Comparison of ENCODE assay signal across 8 cellular contexts in genomic region chr4:170089274-170089742, GRCh38. TPM values are rescaled to one million over a fixed set of nuclear protein-coding genes. Genes with fewer than 3 reads are reported as not detected.
DNase-seq lines count a peak whose midpoint lies in the region; ATAC-seq and TF ChIP-seq lines count a peak whose summit lies in the region.

No MANE protein-coding gene starts in this region.

- no peaks in the 10 kb centered on the region for H3K36me3 Mint-ChIP-seq in effector memory CD8-positive, alpha-beta T cell (ENCODE audit: insufficient read depth)

- H3K4me3 Mint-ChIP-seq in effector memory CD8-positive, alpha-beta T cell, result peak overlapping the region in 1 of 2 donors; percentile 45

- H3K27me3 Mint-ChIP-seq in effector memory CD8-positive, alpha-beta T cell, result peaks cover 23 to 41% of the 10 kb centered on the region in 2 donors

- H4K20me1 ChIP-seq in hepatocyte (ENCODE audit: insufficient read depth, poor library complexity, severe bottlenecking), result no peaks in the 10 kb centered on the region

- no peaks in the 10 kb centered on the region for H3K9me3 ChIP-seq in hepatocyte (ENCODE audit: low read depth)

- ATAC-seq in GM19455 (IDR thresholded peaks at IDR 0.05; ENCODE audit: unreplicated experiment), result peak; percentile 10
- ATAC-seq in effector memory CD8-positive, alpha-beta T cell (replicated peaks), result no peak

- H3K27me3 ChIP-seq in hepatocyte (no peaks in the 10 kb centered on the region), rectal smooth muscle tissue (ENCODE audit: control insufficient read depth, insufficient read depth, low read length) (no peaks in the 10 kb centered on the region)

- H3K36me3 ChIP-seq in hepatocyte (replicated peaks; ENCODE audit: insufficient read depth, low read depth) (no peaks in the 10 kb centered on the region), rectal smooth muscle tissue (ENCODE audit: control insufficient read depth, insufficient read depth, low read length) (no peaks in the 10 kb centered on the region)

- peak; percentile 35 for DNase-seq in AG20443 (ENCODE audit: low spot score)
- DNase-seq in NCI-H146 (lab: John Stamatoyannopoulos, UW), result peak; percentile 57
- peak; percentile 36 for DNase-seq in amniotic epithelial cell (ENCODE audit: low read depth)
- DNase-seq in hepatocyte (ENCODE audit: low spot score), result peak; percentile 64
- no peak for DNase-seq in A172 (ENCODE audit: low spot score)
- no peak for DNase-seq in effector memory CD8-positive, alpha-beta T cell

- peak overlapping the region; percentile 98 for H2AFZ ChIP-seq in hepatocyte

- TF ChIP-seq CTCF in hepatocyte (IDR thresholded peaks at IDR 0.05; ENCODE audit: poor library complexity), result no peak

- peaks cover 4% of the 10 kb centered on the region for H3K9me2 ChIP-seq in hepatocyte (replicated peaks; ENCODE audit: insufficient read depth)

- no peaks in the 10 kb centered on the region for H3K9me3 Mint-ChIP-seq in effector memory CD8-positive, alpha-beta T cell

- WGBS in hepatocyte (ENCODE audit: low lambda C conversion rate, missing lambda C conversion rate), result 2% methylated on average over 19 of the region's 21 CpGs

- H3K79me2 ChIP-seq in hepatocyte, result peaks cover 11% of the 10 kb centered on the region

- H3K27ac ChIP-seq in hepatocyte (peak overlapping the region; percentile 82), rectal smooth muscle tissue (ENCODE audit: low read depth, low read length) (peak overlapping the region; percentile 43)

- no peak overlapping the region for H3K27ac Mint-ChIP-seq in effector memory CD8-positive, alpha-beta T cell

- peak overlapping the region; percentile 21 for H3K9ac ChIP-seq in rectal smooth muscle tissue (ENCODE audit: low read length)

- H3K4me3 ChIP-seq in hepatocyte (peak overlapping the region; percentile 93), rectal smooth muscle tissue (ENCODE audit: low read length) (peak overlapping the region; percentile 85)

- H3K4me1 Mint-ChIP-seq in effector memory CD8-positive, alpha-beta T cell (ENCODE audit: low read depth in 2 of 2), result peaks cover 3 to 4% of the 10 kb centered on the region in 2 donors

- peaks cover 9% of the 10 kb centered on the region for H3K4me1 ChIP-seq in hepatocyte (ENCODE audit: insufficient read depth)
- peaks cover 3% of the 10 kb centered on the region for H3K4me1 ChIP-seq in rectal smooth muscle tissue (ENCODE audit: control insufficient read depth, insufficient read depth, low read length)

- peak overlapping the region; percentile 97 for H3K4me2 ChIP-seq in hepatocyte

RNA-seq across cellular contexts. Expression of gene AADAT, which starts 0.4 kb away (rescaled TPM):
- total RNA-seq in hepatocyte, result 8.6 and 10.3 TPM in 2 replicates
- polyA plus RNA-seq in hepatocyte, result 10.8 and 11.1 TPM in 2 replicates
- 3.0 and 5.6 TPM in 2 replicates for total RNA-seq in A172 (2014; rRNA removed; shearing (Covaris generic))

Comparison
In these comparisons a context has a peak if more than half of its experiments do, and no peak if none do; other contexts are left out.
1. DNase-seq: peak in AG20443 (single experiment), NCI-H146 (single experiment), amniotic epithelial cell (single experiment) and hepatocyte (single experiment); none in A172 (single experiment) and effector memory CD8-positive, alpha-beta T cell (0 of 3).